In the genomic region with DNA sequence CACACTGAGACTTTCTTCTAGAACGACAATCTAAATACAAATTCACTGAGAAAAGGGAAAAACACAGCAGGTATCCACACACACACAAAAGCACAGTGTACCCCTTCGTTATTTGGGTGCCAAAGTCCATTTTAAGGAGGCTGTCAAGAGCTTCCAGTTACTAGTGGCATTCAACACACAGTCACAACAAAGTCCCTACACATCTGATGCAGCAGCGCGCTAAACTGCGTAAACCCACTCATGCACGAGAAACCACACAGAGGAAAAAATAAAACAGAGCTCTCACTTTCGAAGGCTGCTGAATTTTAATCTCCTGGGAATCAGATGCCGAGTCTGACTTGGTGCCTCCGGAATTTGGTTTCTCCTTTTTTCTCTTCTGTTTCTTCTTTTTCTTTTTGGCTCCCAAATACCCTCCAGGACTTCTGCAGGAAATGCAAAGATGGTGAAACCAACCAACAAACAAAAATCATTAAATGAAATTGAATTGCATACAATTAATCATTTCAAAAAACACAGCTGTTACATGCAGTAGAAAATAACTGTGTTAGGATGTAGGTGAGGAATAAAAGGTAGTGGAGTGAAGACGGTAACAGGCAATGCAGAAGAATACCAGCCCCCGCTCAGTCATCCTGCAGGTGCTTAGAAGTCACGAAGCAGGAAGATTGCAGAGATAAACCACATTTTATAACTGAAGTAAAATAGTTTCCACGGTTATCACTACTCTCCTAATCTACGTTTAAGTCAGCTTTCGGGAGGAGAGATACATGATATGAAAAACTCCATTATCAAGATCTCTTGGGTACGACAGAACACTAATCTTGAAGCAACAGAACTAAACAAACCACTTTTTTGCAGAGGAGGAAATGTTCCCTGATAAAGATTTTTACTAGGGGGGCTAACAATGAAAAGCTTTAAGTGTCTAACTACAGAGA, we compare ENCODE assay signal across 1 cellular context.
TF ChIP-seq lines count a peak whose summit lies in the region.

No MANE protein-coding gene starts in this region.

TF ChIP-seq in GM12878, 131 proteins besides CTCF, POLR2A, EP300 and RAD21 (continued from another document):
- TF ChIP-seq CUX1 (IDR thresholded peaks at IDR 0.05; ENCODE audit: insufficient replicate concordance, low read depth, low read length) (peak; percentile 35), MEF2A (IDR thresholded peaks at IDR 0.05; ENCODE audit: insufficient read depth, low read depth, low read length) (0 out of 2 replicates have a peak, but pooled peaks have one; percentile 28), ESRRA (IDR thresholded peaks at IDR 0.05; ENCODE audit: low read length) (no peak), EGR1 (IDR thresholded peaks at IDR 0.05; ENCODE audit: borderline replicate concordance in 1 of 2, low read depth in 2 of 2, low read length in 2 of 2) (no peak), MAX (IDR thresholded peaks at IDR 0.05; ENCODE audit: low read depth, low read length) (no peak), NFIC (IDR thresholded peaks at IDR 0.05; ENCODE audit: low read depth, low read length) (peak; percentile 71; the same call in 1 of the 2 replicates), REST (IDR thresholded peaks at IDR 0.05; ENCODE audit: low read depth, low read length) (no peak), CREM (IDR thresholded peaks at IDR 0.05; ENCODE audit: low read depth) (peak; percentile 85), ZNF274 (IDR thresholded peaks at IDR 0.05; ENCODE audit: insufficient read depth, insufficient read length) (no peak), PML (IDR thresholded peaks at IDR 0.05; ENCODE audit: low read length) (no peak), MXI1 (IDR thresholded peaks at IDR 0.05; ENCODE audit: low read depth, low read length) (peak; percentile 66; the same call in 1 of the 2 replicates), BACH1 (IDR thresholded peaks at IDR 0.05; ENCODE audit: borderline replicate concordance) (peak; percentile 84; the same call in 1 of the 2 replicates), NBN (IDR thresholded peaks at IDR 0.05) (peak; percentile 93; the same call in 1 of the 2 replicates), ZNF207 (IDR thresholded peaks at IDR 0.05; ENCODE audit: borderline replicate concordance) (no peak; the same call in 1 of the 2 replicates), SREBF1 (IDR thresholded peaks at IDR 0.05; ENCODE audit: low read length) (no peak), CREB1 (IDR thresholded peaks at IDR 0.05; ENCODE audit: low read depth) (0 out of 2 replicates have a peak, but pooled peaks have one; percentile 59), SP1 (IDR thresholded peaks at IDR 0.05; ENCODE audit: low read depth, low read length) (peak; percentile 34)
- TF ChIP-seq, protein P1, sequence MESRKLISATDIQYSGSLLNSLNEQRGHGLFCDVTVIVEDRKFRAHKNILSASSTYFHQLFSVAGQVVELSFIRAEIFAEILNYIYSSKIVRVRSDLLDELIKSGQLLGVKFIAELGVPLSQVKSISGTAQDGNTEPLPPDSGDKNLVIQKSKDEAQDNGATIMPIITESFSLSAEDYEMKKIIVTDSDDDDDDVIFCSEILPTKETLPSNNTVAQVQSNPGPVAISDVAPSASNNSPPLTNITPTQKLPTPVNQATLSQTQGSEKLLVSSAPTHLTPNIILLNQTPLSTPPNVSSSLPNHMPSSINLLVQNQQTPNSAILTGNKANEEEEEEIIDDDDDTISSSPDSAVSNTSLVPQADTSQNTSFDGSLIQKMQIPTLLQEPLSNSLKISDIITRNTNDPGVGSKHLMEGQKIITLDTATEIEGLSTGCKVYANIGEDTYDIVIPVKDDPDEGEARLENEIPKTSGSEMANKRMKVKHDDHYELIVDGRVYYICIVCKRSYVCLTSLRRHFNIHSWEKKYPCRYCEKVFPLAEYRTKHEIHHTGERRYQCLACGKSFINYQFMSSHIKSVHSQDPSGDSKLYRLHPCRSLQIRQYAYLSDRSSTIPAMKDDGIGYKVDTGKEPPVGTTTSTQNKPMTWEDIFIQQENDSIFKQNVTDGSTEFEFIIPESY (IDR thresholded peaks at IDR 0.05), result no peak
- TF ChIP-seq, protein P2, sequence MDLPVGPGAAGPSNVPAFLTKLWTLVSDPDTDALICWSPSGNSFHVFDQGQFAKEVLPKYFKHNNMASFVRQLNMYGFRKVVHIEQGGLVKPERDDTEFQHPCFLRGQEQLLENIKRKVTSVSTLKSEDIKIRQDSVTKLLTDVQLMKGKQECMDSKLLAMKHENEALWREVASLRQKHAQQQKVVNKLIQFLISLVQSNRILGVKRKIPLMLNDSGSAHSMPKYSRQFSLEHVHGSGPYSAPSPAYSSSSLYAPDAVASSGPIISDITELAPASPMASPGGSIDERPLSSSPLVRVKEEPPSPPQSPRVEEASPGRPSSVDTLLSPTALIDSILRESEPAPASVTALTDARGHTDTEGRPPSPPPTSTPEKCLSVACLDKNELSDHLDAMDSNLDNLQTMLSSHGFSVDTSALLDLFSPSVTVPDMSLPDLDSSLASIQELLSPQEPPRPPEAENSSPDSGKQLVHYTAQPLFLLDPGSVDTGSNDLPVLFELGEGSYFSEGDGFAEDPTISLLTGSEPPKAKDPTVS (IDR thresholded peaks at IDR 0.05; ENCODE audit: low read depth, low read length), result no peak
